In the genomic region with DNA sequence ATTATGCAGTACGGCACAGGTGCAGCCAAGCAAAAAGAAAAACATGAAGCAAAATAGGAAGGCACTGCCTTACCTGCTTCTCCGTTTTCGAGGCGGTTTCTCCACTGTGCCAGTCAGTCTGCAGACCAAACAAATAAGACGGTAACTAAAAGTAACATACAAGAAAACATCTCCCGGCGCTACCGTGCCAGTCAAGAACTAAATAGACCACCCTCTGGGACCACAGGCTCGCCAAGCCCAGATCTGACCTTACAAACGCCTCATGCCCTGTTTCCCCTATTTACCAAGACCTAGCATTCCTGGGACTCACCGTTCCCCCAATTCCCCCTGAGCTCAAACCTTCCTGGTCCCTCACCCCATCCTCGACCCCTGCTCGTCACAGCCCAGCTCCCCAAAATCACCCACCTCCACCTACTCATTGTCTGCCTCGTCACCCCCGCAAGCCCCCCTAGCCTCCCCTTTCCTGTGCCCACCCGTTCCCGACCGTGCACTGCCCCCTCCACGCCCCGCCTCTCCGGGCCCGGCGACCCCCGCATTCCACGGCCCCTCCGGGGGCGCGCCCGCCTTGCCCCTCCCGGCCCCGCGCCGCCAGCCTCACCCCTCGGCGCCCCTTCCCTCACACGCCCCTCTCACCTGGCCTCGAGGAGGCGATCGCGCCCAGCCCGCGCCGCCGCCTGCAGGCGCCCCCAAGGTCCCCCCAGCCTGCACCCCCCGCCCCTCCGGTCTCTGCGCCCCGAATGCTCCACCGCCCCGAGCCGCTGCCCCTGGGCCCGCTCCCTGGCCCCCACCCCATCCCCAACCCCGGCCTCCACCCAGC, we compare ENCODE assay signal across 8 cellular contexts. TPM values are rescaled to one million over a fixed set of nuclear protein-coding genes. Genes with fewer than 3 reads are reported as not detected.
A peak's percentile ranks its signal among the peaks of the same experiment; 100 is the strongest.
DNase-seq lines count a peak whose midpoint lies in the region; ATAC-seq lines count a peak whose summit lies in the region.

No MANE protein-coding gene starts in this region.

- H3K4me1 ChIP-seq in HUES64 (ENCODE audit: insufficient read depth, low read length), result peaks cover 7% of the 10 kb centered on the region
- H3K4me1 ChIP-seq in right cardiac atrium (ENCODE audit: control insufficient read depth, insufficient read depth, low read length), result no peaks in the 10 kb centered on the region
- H3K4me1 ChIP-seq in skeletal muscle satellite cell (ENCODE audit: control insufficient read depth, insufficient read depth, low read length), result peaks cover 13% of the 10 kb centered on the region

- H3K9me3 Mint-ChIP-seq in activated T-cell treated with anti-CD3 and anti-CD28 coated beads, Interleukin-2, amount 50 U/mL, for 4 hours, result no peaks in the 10 kb centered on the region

- H3K4me3 ChIP-seq in HUES64 (ENCODE audit: low read length) (peak overlapping the region; percentile 74), right cardiac atrium (ENCODE audit: low read length) (peak overlapping the region; percentile 93), skeletal muscle satellite cell (ENCODE audit: low read length) (peak overlapping the region; percentile 71)

- peak; percentile 38 to 39 for ATAC-seq in activated T-cell treated with anti-CD3 and anti-CD28 coated beads, Interleukin-2, amount 50 U/mL, for 4 hours
- ATAC-seq in right cardiac atrium, result no peak
- ATAC-seq in HG03342 (IDR thresholded peaks at IDR 0.05; ENCODE audit: unreplicated experiment), result no peak

- H3K9ac ChIP-seq in HUES64 (ENCODE audit: low read depth, low read length), result peak overlapping the region; percentile 55
- H3K9ac ChIP-seq in skeletal muscle satellite cell (ENCODE audit: low read depth, low read length), result peak overlapping the region; percentile 32

- H3K4me2 ChIP-seq in skeletal muscle satellite cell (ENCODE audit: low read length), result peak overlapping the region; percentile 97

- H3K9me3 ChIP-seq in HUES64 (ENCODE audit: insufficient read depth, low read depth, low read length) (no peaks in the 10 kb centered on the region), right cardiac atrium (ENCODE audit: control insufficient read depth, low read length) (no peaks in the 10 kb centered on the region), skeletal muscle satellite cell (replicated peaks; ENCODE audit: low read length) (no peaks in the 10 kb centered on the region)

- peak overlapping the region; percentile 95 for H3K4me3 Mint-ChIP-seq in activated T-cell treated with anti-CD3 and anti-CD28 coated beads, Interleukin-2, amount 50 U/mL, for 4 hours

- 4% methylated on average over 50 of the region's 54 CpGs for whole genome bisulfite sequencing in HUES64
- 3% methylated on average over 54 of the region's 54 CpGs for WGBS in right cardiac atrium

- no peaks in the 10 kb centered on the region for H3K27me3 ChIP-seq in HUES64 (ENCODE audit: insufficient read depth, low read length)
- H3K27me3 ChIP-seq in right cardiac atrium (ENCODE audit: control insufficient read depth, insufficient read depth), result no peaks in the 10 kb centered on the region
- H3K27me3 ChIP-seq in skeletal muscle satellite cell (ENCODE audit: control insufficient read depth, insufficient read depth, low read length), result no peaks in the 10 kb centered on the region

- H3K27ac ChIP-seq in HUES64 (ENCODE audit: low read depth, low read length), result peak overlapping the region; percentile 69; the same call in 1 of the 2 replicates
- H3K27ac ChIP-seq in right cardiac atrium (ENCODE audit: low read length), result no peak overlapping the region

- intact Hi-C loops in right cardiac atrium (cut with DNase I), result loop anchor here in 1 of 4 donors (10.0 kb wide), 1 partner anchor 198 kb away; the partner anchor contains the start of gene GOLGA1

- H3K36me3 Mint-ChIP-seq in activated T-cell treated with anti-CD3 and anti-CD28 coated beads, Interleukin-2, amount 50 U/mL, for 4 hours (ENCODE audit: insufficient read depth), result peaks cover 1% of the 10 kb centered on the region

- H3K27me3 Mint-ChIP-seq in activated T-cell treated with anti-CD3 and anti-CD28 coated beads, Interleukin-2, amount 50 U/mL, for 4 hours (ENCODE audit: low read depth), result no peaks in the 10 kb centered on the region

- peaks cover 27% of the 10 kb centered on the region for H3K36me3 ChIP-seq in HUES64 (ENCODE audit: insufficient read depth, low read length)
- no peaks in the 10 kb centered on the region for H3K36me3 ChIP-seq in skeletal muscle satellite cell (ENCODE audit: insufficient read depth, low read length)

- peak; percentile 3 for DNase-seq in activated naive CD4-positive, alpha-beta T cell treated with Interleukin-2 at 50 U/mL for 16 hours
- no peak for DNase-seq in activated naive CD4-positive, alpha-beta T cell treated with anti-CD3 and anti-CD28 coated beads, Interleukin-2, amount 50 U/mL, for 16 hours
- no peak for DNase-seq in activated T-cell treated with anti-CD3 and anti-CD28 coated beads, Interleukin-2, amount 50 U/mL, for 4 hours
- no peak for DNase-seq in right cardiac atrium
- DNase-seq in dedifferentiated amniotic fluid mesenchymal stem cell (ENCODE audit: extremely low spot score), result no peak

- peaks cover 28% of the 10 kb centered on the region for H3K4me1 Mint-ChIP-seq in activated T-cell treated with anti-CD3 and anti-CD28 coated beads, Interleukin-2, amount 50 U/mL, for 4 hours (ENCODE audit: low read depth)

RNA-seq across cellular contexts. Expression of gene SCAI, which starts 0.6 kb away (rescaled TPM):
- 5.9 TPM for polyA plus RNA-seq in HUES64 (2013, experiment 1 of 2)
- 5.9 TPM for polyA plus RNA-seq in HUES64 (2013, experiment 2 of 2)
- 1 to 10 TPM; 4.1 to 5.9 (median 5.0) TPM for total RNA-seq in activated T-cell treated with anti-CD3 and anti-CD28 coated beads, Interleukin-2, amount 50 U/mL, for 4 hours
- 1 to 10 TPM; 4.8 to 5.5 (median 4.9) TPM for total RNA-seq in right cardiac atrium
- 1.9 TPM for polyA plus RNA-seq in right cardiac atrium
- 5.7 and 6.1 TPM in 2 replicates for total RNA-seq in skeletal muscle satellite cell (2012; rRNA removed)

RNA-seq across cellular contexts. Expression of gene PPP6C, which starts 46.8 kb away (rescaled TPM):
- polyA plus RNA-seq in HUES64 (2013, experiment 1 of 2), result 26.3 TPM
- 27.4 TPM for polyA plus RNA-seq in HUES64 (2013, experiment 2 of 2)
- 10 to 100 TPM; 50.1 to 52.4 (median 51.4) TPM for total RNA-seq in activated T-cell treated with anti-CD3 and anti-CD28 coated beads, Interleukin-2, amount 50 U/mL, for 4 hours
- total RNA-seq in right cardiac atrium, result 10 to 100 TPM; 34.5 to 43.1 (median 37.4) TPM
- 19.8 TPM for polyA plus RNA-seq in right cardiac atrium
- total RNA-seq in skeletal muscle satellite cell (2012; rRNA removed), result 22.5 and 23.6 TPM in 2 replicates

RNA-seq across cellular contexts. Expression of gene RABEPK, which starts 57.6 kb away (rescaled TPM):
- polyA plus RNA-seq in HUES64 (2013, experiment 1 of 2), result 25.5 TPM
- 20.4 TPM for polyA plus RNA-seq in HUES64 (2013, experiment 2 of 2)
- 10 to 100 TPM; 44.7 to 63.8 (median 55.4) TPM for total RNA-seq in activated T-cell treated with anti-CD3 and anti-CD28 coated beads, Interleukin-2, amount 50 U/mL, for 4 hours
- total RNA-seq in right cardiac atrium, result 10 to 100 TPM in 3 of 4 donors, 1 to 10 TPM in 1; 8.8 to 12.7 (median 11.4) TPM
- polyA plus RNA-seq in right cardiac atrium, result 12.0 TPM
- 32.7 and 38.2 TPM in 2 replicates for total RNA-seq in skeletal muscle satellite cell (2012; rRNA removed)

Comparison
In these comparisons a context has a peak if more than half of its experiments do, and no peak if none do; other contexts are left out.
1. ATAC-seq: peak in activated T-cell treated with anti-CD3 and anti-CD28 coated beads, Interleukin-2, amount 50 U/mL, for 4 hours (2 of 2); none in right cardiac atrium (0 of 2) and HG03342 (single experiment).
2. Peak in every context shown above with its lines, with median percentiles within 50 percentile points of each other: H3K4me3 ChIP-seq.